In the genomic region with DNA sequence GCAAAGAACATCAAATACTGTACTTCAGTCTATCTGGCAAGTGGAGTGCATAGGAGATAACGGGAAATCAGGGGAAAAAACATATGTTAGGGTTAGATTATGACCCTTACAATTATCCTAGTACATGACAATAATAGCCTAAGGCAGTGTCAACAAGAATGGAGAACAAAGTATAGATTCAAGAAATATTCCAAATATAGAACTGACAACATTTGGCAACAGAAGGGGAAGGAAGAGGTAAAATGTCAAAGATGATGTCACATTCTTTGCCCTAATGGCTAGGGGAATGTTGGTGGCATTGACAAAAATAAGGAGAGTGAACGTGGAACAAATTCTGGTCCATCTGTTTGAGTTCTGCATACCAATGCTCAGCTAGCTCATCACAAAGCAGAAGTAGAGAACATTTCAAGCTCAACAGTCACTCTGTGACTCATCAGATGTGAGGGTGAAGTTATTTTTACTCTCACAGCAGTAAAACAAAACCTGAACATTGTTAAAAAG, we compare ENCODE assay signal across 1 cellular context.
TF ChIP-seq lines count a peak whose summit lies in the region.

No MANE protein-coding gene starts in this region.

TF ChIP-seq in endothelial cell of umbilical vein, 7 proteins besides CTCF, POLR2A, EP300 and RAD21 (continued from another document):
- TF ChIP-seq MYC (IDR thresholded peaks at IDR 0.05; ENCODE audit: low read depth, low read length) (no peak), JUN (IDR thresholded peaks at IDR 0.05; ENCODE audit: borderline replicate concordance, insufficient read depth, insufficient read length, low read depth) (peak; percentile 46), EZH2 (IDR thresholded peaks at IDR 0.05; ENCODE audit: borderline replicate concordance, low read depth, low read length, severe bottlenecking) (no peak), FOS (IDR thresholded peaks at IDR 0.05; ENCODE audit: borderline replicate concordance, insufficient read depth, low read length) (peak; percentile 69)
